ENCODE assay signal across 8 cellular contexts in genomic region chr1:32205401-32206370, GRCh38. TPM values are rescaled to one million over a fixed set of nuclear protein-coding genes. Genes with fewer than 3 reads are reported as not detected.
A peak's percentile ranks its signal among the peaks of the same experiment; 100 is the strongest.
DNase-seq lines count a peak whose midpoint lies in the region; ATAC-seq and TF ChIP-seq lines count a peak whose summit lies in the region.

Gene IQCC (plus strand): TSS chr1:32205671. CDS start chr1:32205682, 11 bp downstream.

- peak within 1 kb of the TSS; percentile 47 to 84 (median 56) for H3K4me3 ChIP-seq in spleen

- H3K27me3 ChIP-seq in spleen (replicated peaks in 1 of 7), result no peaks in the 10 kb centered on the region

- peaks cover 0 to 6% (median 0%) of the 10 kb centered on the region in 6 donors for H3K36me3 ChIP-seq in spleen

- WGBS in spleen, 5 donors, result 3 to 5% (median 3%) methylated on average over 55 to 77 of the region's 77 CpGs

- peak in 2 of 3 donors; percentile 26 to 45 for TF ChIP-seq POLR2A in spleen (IDR thresholded peaks at IDR 0.05)

- H3K4me1 ChIP-seq in spleen, result peaks cover 17 to 77% (median 45%) of the 10 kb centered on the region in 6 donors

- no peak for TF ChIP-seq CTCF in spleen (IDR thresholded peaks at IDR 0.05 in 8 of 11, conservative IDR thresholded peaks at IDR 0.05 in 3 of 11)

- H3K9me3 ChIP-seq in spleen, result no peaks in the 10 kb centered on the region

- ATAC-seq in HG02981 (IDR thresholded peaks at IDR 0.05; ENCODE audit: unreplicated experiment), result peak; percentile 46

- DNase-seq in GM04504 (ENCODE audit: low read depth) (peak; percentile 56), NCI-H226 (peak; percentile 81), iris pigment epithelial cell (ENCODE audit: low read depth) (peak; percentile 78), spleen (peak; percentile 95), A172 (ENCODE audit: low spot score) (no peak)
- DNase-seq in activated CD4-positive, CD25-positive, alpha-beta regulatory T cell treated with anti-CD3 and anti-CD28 coated beads, Interleukin-2, amount 50 U/mL, for 16 hours (ENCODE audit: low read depth, low spot score), result peak; percentile 66
- peak; percentile 84 for DNase-seq in central memory CD4-positive, alpha-beta T cell

- intact Hi-C loops in spleen (cut with DNase I; ENCODE audit: low total_unique reads), result no loop called here

- H3K27ac ChIP-seq in spleen, result peak within 1 kb of the TSS in 4 of 8 donors; percentile 41 to 66 (median 54)

RNA-seq across cellular contexts. Expression of gene IQCC, which starts in this region (rescaled TPM):
- total RNA-seq in spleen, result 1 to 10 TPM; 1.2 to 2.4 (median 1.5) TPM
- polyA plus RNA-seq in spleen, result 1 to 10 TPM; 1.6 to 2.4 (median 2.1) TPM
- 0.45 TPM in 1 of 2 replicates, not detected in the other for total RNA-seq in A172 (2014; rRNA removed; shearing (Covaris generic))
